Comparison of ENCODE assay signal across 1 cellular context in genomic region chr21:46555225-46555617, GRCh38.
TF ChIP-seq lines count a peak whose summit lies in the region.

No MANE protein-coding gene starts in this region.

TF ChIP-seq in K562, 482 proteins besides CTCF, POLR2A, EP300 and RAD21:
- TF ChIP-seq POLR2G (IDR thresholded peaks at IDR 0.05; ENCODE audit: low read depth, low read length) (peak; percentile 40; the same call in 1 of the 2 replicates), ZNF445 (CRISPR knock-in tag; IDR thresholded peaks at IDR 0.05; ENCODE audit: low read depth) (no peak)
